Comparison of ENCODE assay signal across 16 cellular contexts in the genomic region with DNA sequence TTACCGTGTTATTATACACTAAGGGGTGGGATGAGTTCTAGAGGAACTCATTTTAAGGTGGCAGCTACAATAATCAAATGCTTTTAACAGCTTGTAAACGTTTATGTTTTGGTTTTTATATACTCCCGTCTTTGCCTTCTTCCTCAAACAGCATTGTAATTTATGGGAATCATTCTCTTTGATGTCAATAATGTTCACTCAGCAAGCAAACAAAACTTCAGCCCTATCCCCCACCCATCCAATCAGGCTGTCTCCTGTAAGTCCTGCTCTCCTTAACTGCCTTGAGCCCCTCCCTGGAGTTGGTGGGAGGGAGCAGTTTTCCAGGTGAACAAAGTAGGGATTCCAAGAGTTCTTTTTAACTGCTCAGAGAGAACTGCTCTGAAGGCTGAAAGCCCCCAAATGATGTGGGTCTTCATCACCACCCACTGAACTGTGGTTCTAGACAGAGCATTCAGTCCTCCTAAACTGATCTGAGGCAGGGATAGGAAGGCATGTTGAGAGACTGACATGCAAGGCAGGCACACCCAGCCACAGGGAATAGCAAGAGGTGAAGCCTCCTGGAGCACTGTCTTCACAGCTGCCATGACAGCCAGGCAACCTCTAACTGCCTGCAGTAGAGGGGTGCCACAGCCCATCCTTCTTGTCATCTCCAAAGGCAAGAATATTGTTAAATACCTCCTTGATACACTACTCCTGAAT.
"Had no signal": no experiment of that assay in that cellular context is flagged by ENCODE, and none has a peak within 500 bp of the region (broad histone marks: within the 10 kb centered on the region; RNA-seq: fewer than 3 reads in every experiment).

No MANE protein-coding gene starts in this region.

- H3K36me3 Mint-ChIP-seq: mesothelial cell of epicardium, naive B cell had no signal

- H3K36me3 ChIP-seq: pancreas had no signal

- H3K4me3 ChIP-seq: pancreas had no signal

- H3K27ac ChIP-seq: epithelial cell of prostate, foreskin keratinocyte, pancreas had no signal

- H3K4me3 Mint-ChIP-seq: dendritic cell treated with granulocyte-macrophage colony-stimulating factor and Interleukin-4, amounts not matched to agents 40 ng/mL and 50 ng/mL, for 4 days; effector memory CD8-positive, alpha-beta T cell; mesothelial cell of epicardium; naive B cell; nephron; type B pancreatic cell had no signal

- H3K27me3 ChIP-seq: pancreas had no signal

- H3K4me1 Mint-ChIP-seq: naive B cell had no signal

- H3K27me3 Mint-ChIP-seq: progenitor cell of endocrine pancreas, type B pancreatic cell had no signal

- H3K27ac Mint-ChIP-seq: dendritic cell treated with granulocyte-macrophage colony-stimulating factor and Interleukin-4, amounts not matched to agents 40 ng/mL and 50 ng/mL, for 4 days; effector memory CD8-positive, alpha-beta T cell; mesothelial cell of epicardium; naive B cell; nephron; progenitor cell of endocrine pancreas; type B pancreatic cell had no signal

- ATAC-seq: effector memory CD8-positive, alpha-beta T cell; foreskin keratinocyte; pancreas; right cardiac atrium had no signal

- DNase-seq: effector memory CD8-positive, alpha-beta T cell; foreskin keratinocyte; mammary epithelial cell; naive B cell; occipital lobe; pancreas; right cardiac atrium; small intestine; stimulated activated CD4-positive, alpha-beta T cell treated with anti-CD3 and anti-CD28 coated beads, Interleukin-12 subunit alpha, Interleukin-12 subunit beta, amount 100 ng/mL, for 4 hours; stimulated activated naive CD4-positive, alpha-beta T cell treated with Interleukin-2 at 50 U/mL for 16 hours had no signal

- H3K4me1 ChIP-seq: foreskin keratinocyte, pancreas had no signal

- H3K9me3 ChIP-seq: pancreas had no signal

- H3K9me3 Mint-ChIP-seq: dendritic cell treated with granulocyte-macrophage colony-stimulating factor and Interleukin-4, amounts not matched to agents 40 ng/mL and 50 ng/mL, for 4 days; effector memory CD8-positive, alpha-beta T cell; mesothelial cell of epicardium; type B pancreatic cell had no signal
